In genomic region chr12:41365653-41366131, GRCh38 we compare ENCODE assay signal across 19 cellular contexts.
DNase-seq lines count a peak whose midpoint lies in the region; ATAC-seq and TF ChIP-seq lines count a peak whose summit lies in the region.
"Had no signal": no experiment of that assay in that cellular context is flagged by ENCODE, and none has a peak within 500 bp of the region (broad histone marks: within the 10 kb centered on the region; RNA-seq: fewer than 3 reads in every experiment).

No MANE protein-coding gene starts in this region.

- H3K27me3 ChIP-seq in heart left ventricle (no peaks in the 10 kb centered on the region), testis (no peaks in the 10 kb centered on the region), colonic mucosa (no peaks in the 10 kb centered on the region)
- H3K27me3 ChIP-seq: hepatocyte, sigmoid colon had no signal

- H3K9me3 ChIP-seq in mesodermal cell (ENCODE audit: control insufficient read depth, low read length): no peaks in the 10 kb centered on the region
- H3K9me3 ChIP-seq in heart left ventricle: peaks cover 0 to 10% (median 0%) of the 10 kb centered on the region in 12 donors
- no peaks in the 10 kb centered on the region for H3K9me3 ChIP-seq in testis
- no peaks in the 10 kb centered on the region for H3K9me3 ChIP-seq in colonic mucosa
- H3K9me3 ChIP-seq: sigmoid colon had no signal

- ATAC-seq in heart left ventricle: no peak
- ATAC-seq: activated T-cell treated with anti-CD3 and anti-CD28 coated beads, Interleukin-2, amount 50 U/mL, for 72 hours; left cardiac atrium had no signal

- no peak for TF ChIP-seq POLR2A in heart left ventricle (IDR thresholded peaks at IDR 0.05)
- TF ChIP-seq POLR2A in testis (IDR thresholded peaks at IDR 0.05): no peak

- TF ChIP-seq CTCF in heart left ventricle (IDR thresholded peaks at IDR 0.05) (no peak), testis (IDR thresholded peaks at IDR 0.05) (no peak), colonic mucosa (IDR thresholded peaks at IDR 0.05) (no peak)

- no peaks in the 10 kb centered on the region for H3K36me3 ChIP-seq in mesodermal cell (ENCODE audit: control insufficient read depth, insufficient read depth, low read length)
- no peaks in the 10 kb centered on the region for H3K36me3 ChIP-seq in heart left ventricle
- no peaks in the 10 kb centered on the region for H3K36me3 ChIP-seq in testis (ENCODE audit: low read depth, missing control alignments)
- H3K36me3 ChIP-seq in colonic mucosa: no peaks in the 10 kb centered on the region
- H3K36me3 ChIP-seq: sigmoid colon had no signal

- H3K4me3 ChIP-seq in mesodermal cell (ENCODE audit: extremely low read depth, insufficient read depth, low read length, poor library complexity, severe bottlenecking): no peak overlapping the region
- no peak overlapping the region for H3K4me3 ChIP-seq in heart left ventricle
- H3K4me3 ChIP-seq in testis: no peak overlapping the region
- no peak overlapping the region for H3K4me3 ChIP-seq in colonic mucosa
- H3K4me3 ChIP-seq: hepatocyte, sigmoid colon had no signal

- DNase-seq in DMS79 (lab: John Stamatoyannopoulos, UW) (peak; percentile 42), NCI-H146 (lab: John Stamatoyannopoulos, UW) (peak; percentile 85), SK-N-DZ (ENCODE audit: low spot score) (peak; percentile 51), heart left ventricle (no peak), testis (no peak), colonic mucosa (no peak), HUDEP-2 (lab: John Stamatoyannopoulos, UW; ENCODE audit: unreplicated experiment in 76 of 76) (no peak)
- DNase-seq: activated CD4-positive, alpha-beta memory T cell treated with anti-CD3 and anti-CD28 coated beads, Interleukin-2, amount 10 ng/mL, durations not matched to agents 7 days and 5 days; activated naive CD8-positive, alpha-beta T cell treated with anti-CD3 and anti-CD28 coated beads for 36 hours; activated T-cell treated with anti-CD3 and anti-CD28 coated beads, Interleukin-2, amount 50 U/mL, for 72 hours; effector CD4-positive, alpha-beta T cell; left cardiac atrium; MV-4-11; NCI-H524 treated with DMSO at 0.1 percent for 48 hours; sigmoid colon; substantia nigra; SW 1271 had no signal

- no peak overlapping the region for H3K9ac ChIP-seq in colonic mucosa (ENCODE audit: low read depth in 2 of 2, low read length in 2 of 2)

- peaks cover 6% of the 10 kb centered on the region for H3K4me1 ChIP-seq in mesodermal cell (ENCODE audit: control insufficient read depth, insufficient read depth, low read length, poor library complexity, severe bottlenecking)
- no peaks in the 10 kb centered on the region for H3K4me1 ChIP-seq in heart left ventricle
- H3K4me1 ChIP-seq in testis: no peaks in the 10 kb centered on the region
- H3K4me1 ChIP-seq in colonic mucosa: no peaks in the 10 kb centered on the region

- intact Hi-C loops in heart left ventricle (cut with DNase I): no loop called here
- intact Hi-C loops in testis (cut with DNase I; ENCODE audit: low total_unique reads): no loop called here
- intact Hi-C loops in colonic mucosa (cut with DNase I): no loop called here

- WGBS in mesodermal cell (ENCODE audit: insufficient coverage in 2 of 2), 2 experiments: 10 to 86% methylated on average over 1 to 2 of the region's 2 CpGs
- 19 to 20% (median 20%) methylated on average over 2 of the region's 2 CpGs for WGBS in heart left ventricle, 4 donors
- 29 to 38% methylated on average over 2 of the region's 2 CpGs for WGBS in testis, 2 donors

- H3K27ac ChIP-seq in mesodermal cell (ENCODE audit: low read depth, low read length, severe bottlenecking) (peak overlapping the region; percentile 26), heart left ventricle (no peak overlapping the region), testis (no peak overlapping the region), colonic mucosa (no peak overlapping the region)
- H3K27ac ChIP-seq: hepatocyte, sigmoid colon had no signal

Comparison
In these comparisons a context has a peak if more than half of its experiments do, and no peak if none do; other contexts are left out.
1. DNase-seq: peak in DMS79 (single experiment), NCI-H146 (single experiment) and SK-N-DZ (single experiment); none in heart left ventricle (0 of 5), testis (single experiment), colonic mucosa (single experiment) and HUDEP-2 (0 of 76).